ENCODE assay signal across 8 cellular contexts in genomic region chr7:38630720-38631673, GRCh38. TPM values are rescaled to one million over a fixed set of nuclear protein-coding genes. Genes with fewer than 3 reads are reported as not detected.
A peak's percentile ranks its signal among the peaks of the same experiment; 100 is the strongest.
DNase-seq lines count a peak whose midpoint lies in the region; ATAC-seq and TF ChIP-seq lines count a peak whose summit lies in the region.

AMPH (minus strand) TSS chr7:38631373; CDS start chr7:38631351, 22 bp downstream.

- under 1% methylated on average over 35 of the region's 105 CpGs for WGBS in hepatocyte (ENCODE audit: low lambda C conversion rate, missing lambda C conversion rate)

- H3K27me3 ChIP-seq in hepatocyte = peaks cover 51% of the 10 kb centered on the region

- no peak for TF ChIP-seq CTCF in hepatocyte (IDR thresholded peaks at IDR 0.05; ENCODE audit: poor library complexity)

- intact Hi-C loops in posterior cingulate gyrus (cut with DNase I) = no loop called here

- peak within 1 kb of the TSS; percentile 52 for H2AFZ ChIP-seq in hepatocyte

- no peaks in the 10 kb centered on the region for H3K9me3 ChIP-seq in ES-I3 (ENCODE audit: control insufficient read depth, insufficient read depth, low read length)
- no peaks in the 10 kb centered on the region for H3K9me3 ChIP-seq in hepatocyte (ENCODE audit: low read depth)

- ATAC-seq in HG03460 (IDR thresholded peaks at IDR 0.05; ENCODE audit: unreplicated experiment) (no peak), HG03196 (IDR thresholded peaks at IDR 0.05; ENCODE audit: unreplicated experiment) (no peak)

- H3K4me3 ChIP-seq in hepatocyte = peak within 1 kb of the TSS; percentile 83

- H3K9ac ChIP-seq in ES-I3 (ENCODE audit: low read depth, low read length) = peak within 1 kb of the TSS; percentile 72

- DNase-seq in NCI-H345 (lab: John Stamatoyannopoulos, UW) (peak; percentile 66), astrocyte of the hippocampus (ENCODE audit: low read depth, low spot score) (peak; percentile 81), hepatocyte (ENCODE audit: low spot score) (peak; percentile 57), posterior cingulate gyrus (peak; percentile 29 to 98 (median 84)), GM19240 (ENCODE audit: insufficient read length, low spot score) (no peak)

- peak within 1 kb of the TSS; percentile 89 for H3K4me2 ChIP-seq in hepatocyte

- 0 out of 2 replicates have a peak, but pooled peaks cover 7% of the 10 kb centered on the region for H3K4me1 ChIP-seq in ES-I3 (ENCODE audit: insufficient read depth, low read length)
- no peaks in the 10 kb centered on the region for H3K4me1 ChIP-seq in hepatocyte (ENCODE audit: insufficient read depth)

- H3K9me2 ChIP-seq in hepatocyte (replicated peaks; ENCODE audit: insufficient read depth) = no peaks in the 10 kb centered on the region

- H4K20me1 ChIP-seq in hepatocyte (ENCODE audit: insufficient read depth, poor library complexity, severe bottlenecking) = no peaks in the 10 kb centered on the region

- H3K36me3 ChIP-seq in ES-I3 (ENCODE audit: insufficient read depth, low read length) (no peaks in the 10 kb centered on the region), hepatocyte (replicated peaks; ENCODE audit: insufficient read depth, low read depth) (no peaks in the 10 kb centered on the region)

- no peaks in the 10 kb centered on the region for H3K79me2 ChIP-seq in hepatocyte

- H3K27ac ChIP-seq in hepatocyte = no peak within 1 kb of the TSS

RNA-seq across cellular contexts. Expression of gene AMPH, which starts in this region (rescaled TPM):
- 1.6 and 2.0 TPM in 2 replicates for total RNA-seq in hepatocyte
- polyA plus RNA-seq in hepatocyte = 1.1 and 2.8 TPM in 2 replicates
